21 cellular contexts compared by ENCODE assay signal in the genomic region with DNA sequence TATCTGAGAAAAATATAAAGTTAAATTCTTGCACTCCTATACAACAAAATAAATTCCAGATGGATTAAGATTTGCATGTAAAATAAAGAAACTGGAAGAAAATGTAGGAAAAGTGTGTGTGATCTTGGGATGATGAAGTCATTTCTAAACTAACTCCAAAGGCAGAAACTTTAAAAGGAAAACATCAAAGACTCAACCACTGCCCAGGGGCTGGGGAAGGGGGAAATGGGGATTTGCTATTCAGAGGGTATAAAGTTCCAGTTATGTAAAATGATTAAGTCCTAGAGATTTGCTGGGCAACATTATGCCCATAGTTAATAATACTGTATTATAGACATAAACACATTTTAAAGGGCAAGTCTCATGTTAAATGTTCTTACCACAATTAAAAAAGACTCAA.
DNase-seq lines count a peak whose midpoint lies in the region; ATAC-seq and TF ChIP-seq lines count a peak whose summit lies in the region.
"Had no signal": no experiment of that assay in that cellular context is flagged by ENCODE, and none has a peak within 500 bp of the region (broad histone marks: within the 10 kb centered on the region; RNA-seq: fewer than 3 reads in every experiment).

No MANE protein-coding gene starts in this region.

- H3K9ac ChIP-seq in neural progenitor cell: no peak overlapping the region
- H3K9ac ChIP-seq: BLaER1 treated with 17β-estradiol and CSF1 and Interleukin-3, amounts not matched to agents 10 nM and 100 nM had no signal

- TF ChIP-seq CTCF in VCaP (conservative IDR thresholded peaks at IDR 0.05): no peak
- no peak for TF ChIP-seq CTCF in neural progenitor cell (IDR thresholded peaks at IDR 0.05)

- H3K27ac Mint-ChIP-seq in neural progenitor cell: peak overlapping the region; percentile 30
- H3K27ac Mint-ChIP-seq: CD14-positive monocyte; CD4-positive, alpha-beta T cell; CD8-positive, alpha-beta memory T cell; GM23338; H9 had no signal

- H3K79me2 ChIP-seq in neural progenitor cell (ENCODE audit: low read depth): no peaks in the 10 kb centered on the region

- H4K20me1 ChIP-seq in neural progenitor cell (ENCODE audit: low read depth): no peaks in the 10 kb centered on the region
- H4K20me1 ChIP-seq: BLaER1 treated with 17β-estradiol and CSF1 and Interleukin-3, amounts not matched to agents 10 nM and 100 nM had no signal

- H3K4me1 ChIP-seq in neural progenitor cell: peaks cover 24% of the 10 kb centered on the region
- H3K4me1 ChIP-seq: BE2C; BLaER1 treated with 17β-estradiol and CSF1 and Interleukin-3, amounts not matched to agents 10 nM and 100 nM had no signal

- ATAC-seq in HG03280 (IDR thresholded peaks at IDR 0.05; ENCODE audit: unreplicated experiment) (no peak), GM21423 (IDR thresholded peaks at IDR 0.05; ENCODE audit: unreplicated experiment) (no peak)
- ATAC-seq: A549, GM23338, HCT116 had no signal

- H3K4me3 Mint-ChIP-seq in neural progenitor cell: no peak overlapping the region
- H3K4me3 Mint-ChIP-seq: CD14-positive monocyte; CD4-positive, alpha-beta T cell; CD8-positive, alpha-beta memory T cell; GM23338; H9 had no signal

- no peaks in the 10 kb centered on the region for H3K9me3 ChIP-seq in neural progenitor cell (ENCODE audit: low read depth)
- H3K9me3 ChIP-seq: A549; BE2C; BLaER1 treated with 17β-estradiol and CSF1 and Interleukin-3, amounts not matched to agents 10 nM and 100 nM had no signal

- no peaks in the 10 kb centered on the region for H3K36me3 ChIP-seq in neural progenitor cell
- H3K36me3 ChIP-seq: BE2C; BLaER1 treated with 17β-estradiol and CSF1 and Interleukin-3, amounts not matched to agents 10 nM and 100 nM had no signal

- H3K27me3 Mint-ChIP-seq in neural progenitor cell (ENCODE audit: insufficient read depth, low read depth): no peaks in the 10 kb centered on the region
- H3K27me3 Mint-ChIP-seq: CD4-positive, alpha-beta T cell; CD8-positive, alpha-beta memory T cell had no signal

- H3K27me3 ChIP-seq in neural progenitor cell: no peaks in the 10 kb centered on the region
- H3K27me3 ChIP-seq: BE2C; BLaER1 treated with 17β-estradiol and CSF1 and Interleukin-3, amounts not matched to agents 10 nM and 100 nM had no signal

- H3K4me1 Mint-ChIP-seq in neural progenitor cell: peaks cover 19% of the 10 kb centered on the region
- H3K4me1 Mint-ChIP-seq: CD14-positive monocyte; CD8-positive, alpha-beta memory T cell; GM23338 had no signal

- no peak overlapping the region for H3K4me3 ChIP-seq in neural progenitor cell
- H3K4me3 ChIP-seq: A549; BLaER1 treated with 17β-estradiol and CSF1 and Interleukin-3, amounts not matched to agents 10 nM and 100 nM; GM23338 had no signal

- H2AFZ ChIP-seq in neural progenitor cell (replicated peaks): no peak overlapping the region
- H2AFZ ChIP-seq: GM23338 had no signal

- H3F3A ChIP-seq in neural progenitor cell (ENCODE audit: low read depth): no peaks in the 10 kb centered on the region

- no peak overlapping the region for H3K4me2 ChIP-seq in neural progenitor cell
- H3K4me2 ChIP-seq: A549; BLaER1 treated with 17β-estradiol and CSF1 and Interleukin-3, amounts not matched to agents 10 nM and 100 nM; GM23338 had no signal

- DNase-seq in DMS 273 (lab: John Stamatoyannopoulos, UW; ENCODE audit: unreplicated experiment) (peak; percentile 22), DMS 273 treated with DMSO at 0.1 percent for 48 hours (lab: John Stamatoyannopoulos, UW) (no peak), neural progenitor cell (ENCODE audit: low spot score) (no peak)
- no peak for DNase-seq in activated naive CD4-positive, alpha-beta T cell treated with Interleukin-2 at 50 U/mL for 16 hours
- DNase-seq: 8988T; ACHN; AML-193; BE2C; CD4-positive, alpha-beta T cell; CD8-positive, alpha-beta memory T cell; DMS153; DND-41; H9 had no signal

- peak overlapping the region; percentile 71 for H3K27ac ChIP-seq in VCaP
- no peak overlapping the region for H3K27ac ChIP-seq in neural progenitor cell
- H3K27ac ChIP-seq: A549; BLaER1 treated with 17β-estradiol and CSF1 and Interleukin-3, amounts not matched to agents 10 nM and 100 nM had no signal

- no peaks in the 10 kb centered on the region for H3K36me3 Mint-ChIP-seq in neural progenitor cell
- H3K36me3 Mint-ChIP-seq: CD14-positive monocyte; CD8-positive, alpha-beta memory T cell had no signal

- no peaks in the 10 kb centered on the region for H3K9me3 Mint-ChIP-seq in neural progenitor cell
- H3K9me3 Mint-ChIP-seq: CD4-positive, alpha-beta T cell; GM23338; H9 had no signal
